In the genomic region with DNA sequence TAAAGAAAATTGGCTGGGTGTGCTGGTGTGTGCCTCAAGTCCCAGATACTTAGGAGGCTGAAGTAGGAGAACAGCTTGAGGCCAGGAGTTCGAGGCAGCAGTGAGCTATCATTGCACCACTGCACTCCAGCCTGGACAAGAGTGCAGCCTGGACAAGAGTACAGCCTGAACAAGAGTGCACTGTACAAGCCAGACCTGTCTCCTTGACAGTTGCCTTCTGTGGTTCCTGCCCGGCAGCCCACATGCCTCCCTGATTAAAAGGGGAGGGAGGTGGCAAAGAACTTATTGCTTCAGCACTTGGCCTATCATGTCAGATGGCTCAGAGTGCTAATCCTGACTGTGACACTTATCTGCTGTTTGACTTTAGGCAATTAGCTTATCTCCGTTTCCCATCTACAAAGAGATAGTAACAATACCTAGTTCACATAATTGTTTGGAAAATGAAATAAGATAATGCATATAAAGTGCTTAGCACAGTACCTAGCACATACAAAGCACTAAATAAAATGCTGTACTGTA, we compare ENCODE assay signal across 19 cellular contexts.
"Had no signal": no experiment of that assay in that cellular context is flagged by ENCODE, and none has a peak within 500 bp of the region (broad histone marks: within the 10 kb centered on the region; RNA-seq: fewer than 3 reads in every experiment).

No MANE protein-coding gene starts in this region.

- H3K4me1 ChIP-seq: gastroesophageal sphincter, thyroid gland, uterus had no signal

- H3K27me3 ChIP-seq: ascending aorta, gastroesophageal sphincter, heart right ventricle, thyroid gland, uterus had no signal

- H3K36me3 ChIP-seq: ascending aorta, gastroesophageal sphincter, heart right ventricle, thyroid gland, uterus had no signal

- H3K4me3 ChIP-seq: ascending aorta, gastroesophageal sphincter, heart right ventricle, thyroid gland, uterus had no signal

- ATAC-seq: activated CD8-positive, alpha-beta T cell treated with anti-CD3 and anti-CD28 coated beads for 36 hours; activated T-cell treated with anti-CD3 and anti-CD28 coated beads, Interleukin-2, amount 50 U/mL, for 4 hours; gastroesophageal sphincter had no signal

- DNase-seq: activated CD4-positive, alpha-beta T cell treated with anti-CD3 and anti-CD28 coated beads, Interleukin-2, amount 10 ng/mL, durations not matched to agents 24 days and 14 days; activated CD8-positive, alpha-beta T cell treated with anti-CD3 and anti-CD28 coated beads for 36 hours; activated effector memory CD4-positive, alpha-beta T cell treated with Interleukin-2 at 50 U/mL for 16 hours; activated naive CD4-positive, alpha-beta T cell treated with anti-CD3 and anti-CD28 coated beads, Interleukin-2, amount 10 ng/mL, durations not matched to agents 7 days and 5 days; activated T-cell treated with anti-CD3 and anti-CD28 coated beads, Interleukin-2, amount 50 U/mL, for 4 hours; cerebellar nuclear complex; cortex of kidney; heart right ventricle; nephron progenitor cell; occipital lobe; posterior cingulate gyrus; stimulated activated CD4-positive, alpha-beta T cell treated with anti-CD3 and anti-CD28 coated beads, Interleukin-12 subunit alpha, Interleukin-12 subunit beta, amount 100 ng/mL, for 4 hours; stimulated activated CD4-positive, alpha-beta T cell treated with anti-CD3 and anti-CD28 coated beads, Interleukin-1b, Interleukin-23, amount 100 ng/mL, for 48 hours; stimulated activated CD8-positive, alpha-beta memory T cell treated with anti-CD3 and anti-CD28 coated beads, Interleukin-4, amount 100 ng/mL, for 48 hours; stimulated activated naive CD4-positive, alpha-beta T cell treated with Interleukin-2 at 50 U/mL for 16 hours; thyroid gland; uterus had no signal

- H3K27ac ChIP-seq: ascending aorta, gastroesophageal sphincter, heart right ventricle, thyroid gland, uterus had no signal

- H3K9me3 ChIP-seq: ascending aorta, gastroesophageal sphincter, heart right ventricle, thyroid gland, uterus had no signal
